8 cellular contexts compared by ENCODE assay signal in the genomic region with DNA sequence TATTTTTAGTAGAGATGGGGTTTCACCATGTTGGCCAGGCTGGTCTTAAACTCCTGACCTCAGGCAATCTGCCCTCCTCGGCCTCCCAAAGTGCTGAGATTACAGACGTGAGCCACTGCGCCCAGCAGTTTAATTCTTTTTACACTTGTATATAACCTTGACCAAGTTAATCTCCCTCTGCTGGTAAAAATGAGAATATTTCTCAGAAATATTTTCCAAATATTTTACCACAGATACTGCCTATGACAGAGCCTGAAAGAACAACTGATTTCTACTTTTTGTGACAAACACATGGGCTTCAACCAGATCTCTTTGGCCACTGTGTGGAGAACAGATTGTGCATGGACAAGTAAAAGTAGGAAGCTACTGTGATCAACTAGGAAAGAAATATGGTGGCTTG. TPM values are rescaled to one million over a fixed set of nuclear protein-coding genes. Genes with fewer than 3 reads are reported as not detected.
DNase-seq lines count a peak whose midpoint lies in the region; ATAC-seq and TF ChIP-seq lines count a peak whose summit lies in the region.

No MANE protein-coding gene starts in this region.

- H3K36me3 ChIP-seq in CD4-positive, alpha-beta memory T cell (ENCODE audit: insufficient read depth, low read length), result no peaks in the 10 kb centered on the region
- no peaks in the 10 kb centered on the region for H3K36me3 ChIP-seq in mammary epithelial cell (ENCODE audit: insufficient read depth, low read length)

- CTCF ChIA-PET in CD4-positive, alpha-beta memory T cell (lab: Charles Lee; ENCODE audit: partially characterized antibody), result interaction anchor here (0.7 to 10.7 kb wide), 8 partner anchors 11 to 833 kb away, joined by 3 to 147 read pairs (median 4); no protein-coding TSS in a partner anchor
- CTCF ChIA-PET in mammary epithelial cell (lab: Charles Lee; ENCODE audit: low non-redundant PET), result no interaction called here

- DNase-seq in CD4-positive, alpha-beta memory T cell, result peak in 3 of 5 donors; percentile 3 to 14 (median 14)
- DNase-seq in LNCaP clone FGC (ENCODE audit: low read depth) (no peak), mammary epithelial cell (no peak), mesothelial cell of epicardium (ENCODE audit: low spot score in 2 of 2, unreplicated experiment in 2 of 2) (no peak), sciatic nerve (ENCODE audit: low spot score) (no peak), middle frontal gyrus (ENCODE audit: extremely low spot score, low spot score) (no peak)
- no peak for DNase-seq in NK-92 treated with Interleukin-12 subunit alpha and Interleukin-12 subunit beta, amount 100 ng/mL, for 24 hours (lab: John Stamatoyannopoulos, UW)

- dilution Hi-C loops in mammary epithelial cell (cut with HindIII; ENCODE audit: low sequenced_read_pairs), result no loop called here

- no peak overlapping the region for H3K27ac Mint-ChIP-seq in CD4-positive, alpha-beta memory T cell
- H3K27ac Mint-ChIP-seq in mesothelial cell of epicardium, result peak overlapping the region; percentile 27

- H2AFZ ChIP-seq in mammary epithelial cell (ENCODE audit: low read depth, low read length), result no peak overlapping the region

- peaks cover 54% of the 10 kb centered on the region for H3K79me2 ChIP-seq in mammary epithelial cell (ENCODE audit: insufficient read depth, low read length)

- no peak overlapping the region for H3K4me3 Mint-ChIP-seq in CD4-positive, alpha-beta memory T cell
- no peak overlapping the region for H3K4me3 Mint-ChIP-seq in mesothelial cell of epicardium

- intact Hi-C loops in CD4-positive, alpha-beta memory T cell (cut with micrococcal nuclease), result no loop called here
- intact Hi-C loops in mammary epithelial cell (cut with micrococcal nuclease), result loop anchor here (5.0 kb wide), 1 partner anchor 72 kb away; no protein-coding TSS in a partner anchor
- intact Hi-C loops in sciatic nerve (cut with DNase I), result no loop called here

- no peak overlapping the region for H3K9ac ChIP-seq in mammary epithelial cell (ENCODE audit: insufficient read depth, low read length)

- no peak overlapping the region for H3K4me3 ChIP-seq in CD4-positive, alpha-beta memory T cell (ENCODE audit: low read length in 2 of 2)
- no peak overlapping the region for H3K4me3 ChIP-seq in LNCaP clone FGC (ENCODE audit: low read depth, low read length)
- no peak overlapping the region for H3K4me3 ChIP-seq in mammary epithelial cell (replicated peaks in 1 of 3; ENCODE audit: insufficient read depth in 1 of 3, low read depth in 2 of 3, low read length in 3 of 3)

- H4K20me1 ChIP-seq in mammary epithelial cell (ENCODE audit: insufficient read depth, low read length), result no peaks in the 10 kb centered on the region

- TF ChIP-seq CTCF in LNCaP clone FGC (IDR thresholded peaks at IDR 0.05; ENCODE audit: control insufficient read depth, extremely low read depth, insufficient read depth) (peak; percentile 34), mammary epithelial cell (conservative IDR thresholded peaks at IDR 0.05 in 1 of 2, IDR thresholded peaks at IDR 0.05 in 1 of 2; ENCODE audit: extremely low read depth in 1 of 2, insufficient read depth in 1 of 2, low read depth in 1 of 2, low read length in 2 of 2) (peak; percentile 32 to 38), mesothelial cell of epicardium (IDR thresholded peaks at IDR 0.05; ENCODE audit: unreplicated experiment) (peak; percentile 86)

- ATAC-seq in GM21423 (IDR thresholded peaks at IDR 0.05; ENCODE audit: unreplicated experiment), result no peak
- no peak for ATAC-seq in sciatic nerve

- no peak overlapping the region for H3K4me2 ChIP-seq in mammary epithelial cell (ENCODE audit: insufficient read depth, low read depth, low read length)

- H3K27ac ChIP-seq in CD4-positive, alpha-beta memory T cell (ENCODE audit: low read depth, low read length), result no peak overlapping the region
- H3K27ac ChIP-seq in mammary epithelial cell (ENCODE audit: insufficient read depth, low read depth, low read length), result no peak overlapping the region

- in situ Hi-C loops in mammary epithelial cell (cut with MboI; ENCODE audit: low sequenced_read_pairs in 2 of 2), result loop anchor here in 1 of 2 donors (10.0 to 25.0 kb wide), 2 partner anchors 233 to 406 kb away; no protein-coding TSS in a partner anchor

- POLR2A ChIA-PET in CD4-positive, alpha-beta memory T cell (lab: Charles Lee; ENCODE audit: partially characterized antibody), result no interaction called here

- peaks cover 0 to 8% (median 2%) of the 10 kb centered on the region in 4 donors for H3K4me1 Mint-ChIP-seq in CD4-positive, alpha-beta memory T cell
- H3K4me1 Mint-ChIP-seq in mesothelial cell of epicardium, result no peaks in the 10 kb centered on the region

- H3K9me3 Mint-ChIP-seq in CD4-positive, alpha-beta memory T cell, result peaks cover 0 to 3% (median 0%) of the 10 kb centered on the region in 8 donors
- peaks cover 7% of the 10 kb centered on the region for H3K9me3 Mint-ChIP-seq in mesothelial cell of epicardium

- peaks cover 9 to 10% of the 10 kb centered on the region in 2 donors for H3K27me3 Mint-ChIP-seq in CD4-positive, alpha-beta memory T cell
- H3K27me3 Mint-ChIP-seq in mesothelial cell of epicardium (ENCODE audit: low read depth), result no peaks in the 10 kb centered on the region

- WGBS in mammary epithelial cell (ENCODE audit: low coverage, missing lambda C conversion rate), result 29% methylated on average over 3 of the region's 3 CpGs

- H3K36me3 Mint-ChIP-seq in CD4-positive, alpha-beta memory T cell, result no peaks in the 10 kb centered on the region
- H3K36me3 Mint-ChIP-seq in mesothelial cell of epicardium, result peaks cover 37% of the 10 kb centered on the region

- no peaks in the 10 kb centered on the region for H3K27me3 ChIP-seq in CD4-positive, alpha-beta memory T cell (ENCODE audit: insufficient read depth, low read length)
- H3K27me3 ChIP-seq in mammary epithelial cell (ENCODE audit: insufficient read depth, low read length), result no peaks in the 10 kb centered on the region

- no peaks in the 10 kb centered on the region for H3K4me1 ChIP-seq in CD4-positive, alpha-beta memory T cell (ENCODE audit: insufficient read depth, low read length)
- peaks cover under 1% of the 10 kb centered on the region for H3K4me1 ChIP-seq in mammary epithelial cell (ENCODE audit: insufficient read depth, low read length)

- no peaks in the 10 kb centered on the region for H3K9me3 ChIP-seq in CD4-positive, alpha-beta memory T cell (ENCODE audit: control insufficient read depth in 1 of 2, low read length in 2 of 2)
- no peaks in the 10 kb centered on the region for H3K9me3 ChIP-seq in mammary epithelial cell (replicated peaks; ENCODE audit: insufficient read depth, low read length)

- no TSS peak for BruUV-seq in mammary epithelial cell (replicated peaks; lab: Mats Ljungman, UMichigan)

RNA-seq across cellular contexts. Expression of a gene that starts 21.2 kb away (rescaled TPM):
- total RNA-seq in CD4-positive, alpha-beta memory T cell, result under 1 TPM; 0.53 to 0.58 TPM
- polyA plus RNA-seq in CD4-positive, alpha-beta memory T cell, result not detected
- total RNA-seq in mammary epithelial cell (10 to 100 TPM; 28.3 to 34.7 TPM), mesothelial cell of epicardium (66.1 to 73.6 TPM (median 68.0 TPM) in 3 replicates), sciatic nerve (18.5 TPM)
- polyA plus RNA-seq in mammary epithelial cell, result 17.8 TPM
- 114 TPM for polyA minus RNA-seq in mammary epithelial cell

Comparison
In these comparisons a context has a peak if more than half of its experiments do, and no peak if none do; other contexts are left out.
1. DNase-seq: peak in CD4-positive, alpha-beta memory T cell (3 of 5); none in LNCaP clone FGC (single experiment), mammary epithelial cell (single experiment), mesothelial cell of epicardium (0 of 2), NK-92 treated with Interleukin-12 subunit alpha and Interleukin-12 subunit beta, amount 100 ng/mL, for 24 hours (single experiment), sciatic nerve (single experiment) and middle frontal gyrus (single experiment).
2. CTCF ChIP-seq: peak in every context shown above with its lines; median percentile 86 in mesothelial cell of epicardium; 35 in mammary epithelial cell; 34 in LNCaP clone FGC.
3. RNA of a gene that starts 21.2 kb away (total RNA-seq): 66.1 to 73.6 TPM in mesothelial cell of epicardium, 28.3 to 34.7 TPM in mammary epithelial cell and 18.5 TPM in sciatic nerve (single experiment); 0.53 to 0.58 TPM in CD4-positive, alpha-beta memory T cell; every median in the first group is over 10 times any median in the second.